Comparison of ENCODE assay signal across 1 cellular context in genomic region chr9:78406933-78407332, GRCh38.
TF ChIP-seq lines count a peak whose summit lies in the region.

No MANE protein-coding gene starts in this region.

TF ChIP-seq in HepG2, 621 proteins besides CTCF, POLR2A, EP300 and RAD21 (continued from another document and continues in another):
- TF ChIP-seq ZUFSP (CRISPR knock-in tag; IDR thresholded peaks at IDR 0.05; ENCODE audit: borderline replicate concordance) (no peak), ZNF704 (CRISPR knock-in tag; IDR thresholded peaks at IDR 0.05; ENCODE audit: borderline replicate concordance) (no peak), ZBTB7B (CRISPR knock-in tag; IDR thresholded peaks at IDR 0.05) (no peak), HDAC2 (CRISPR knock-in tag; IDR thresholded peaks at IDR 0.05) (peak; percentile 80), MYNN (CRISPR knock-in tag; IDR thresholded peaks at IDR 0.05; ENCODE audit: low read depth) (no peak), AKNA (CRISPR knock-in tag; IDR thresholded peaks at IDR 0.05; ENCODE audit: borderline replicate concordance) (no peak), ZSCAN12 (CRISPR knock-in tag; IDR thresholded peaks at IDR 0.05) (no peak), ZNF224 (CRISPR knock-in tag; IDR thresholded peaks at IDR 0.05) (no peak), KMT2B (CRISPR knock-in tag; IDR thresholded peaks at IDR 0.05) (peak; percentile 25; the same call in 1 of the 2 replicates), PRDM4 (CRISPR knock-in tag; IDR thresholded peaks at IDR 0.05; ENCODE audit: borderline replicate concordance) (no peak), ZNF747 (CRISPR knock-in tag; IDR thresholded peaks at IDR 0.05; ENCODE audit: borderline replicate concordance) (no peak), JUN (CRISPR knock-in tag; IDR thresholded peaks at IDR 0.05) (no peak), SKI (IDR thresholded peaks at IDR 0.05; ENCODE audit: partially characterized antibody) (peak; percentile 43), MTERF4 (CRISPR knock-in tag; IDR thresholded peaks at IDR 0.05) (no peak), HINFP (CRISPR knock-in tag; IDR thresholded peaks at IDR 0.05; ENCODE audit: low read depth) (no peak), ZNF530 (CRISPR knock-in tag; IDR thresholded peaks at IDR 0.05; ENCODE audit: low read depth) (no peak), ZNF576 (CRISPR knock-in tag; IDR thresholded peaks at IDR 0.05) (no peak), CEBPG (CRISPR knock-in tag; IDR thresholded peaks at IDR 0.05) (peak; percentile 79), ZNF614 (CRISPR knock-in tag; IDR thresholded peaks at IDR 0.05; ENCODE audit: borderline replicate concordance) (no peak), ZNF124 (CRISPR knock-in tag; IDR thresholded peaks at IDR 0.05) (0 out of 2 replicates have a peak, but pooled peaks have one; percentile 62), GMEB2 (CRISPR knock-in tag; IDR thresholded peaks at IDR 0.05; ENCODE audit: low read depth) (no peak), ZFP62 (CRISPR knock-in tag; IDR thresholded peaks at IDR 0.05) (no peak), RBAK (CRISPR knock-in tag; IDR thresholded peaks at IDR 0.05) (no peak), ZBTB33 (CRISPR knock-in tag; IDR thresholded peaks at IDR 0.05) (peak; percentile 29; the same call in 1 of the 2 replicates), CSRNP1 (CRISPR knock-in tag; IDR thresholded peaks at IDR 0.05) (no peak), MAFK (conservative IDR thresholded peaks at IDR 0.05 in 1 of 2, IDR thresholded peaks at IDR 0.05 in 1 of 2; ENCODE audit: low read length in 2 of 2) (no peak), ZGPAT (CRISPR knock-in tag; IDR thresholded peaks at IDR 0.05) (0 out of 2 replicates have a peak, but pooled peaks have one; percentile 49), TBP (CRISPR knock-in tag; IDR thresholded peaks at IDR 0.05) (no peak), REPIN1 (CRISPR knock-in tag; IDR thresholded peaks at IDR 0.05; ENCODE audit: borderline replicate concordance, low read depth) (peak; percentile 40; the same call in 1 of the 2 replicates), ZNF484 (CRISPR knock-in tag; IDR thresholded peaks at IDR 0.05; ENCODE audit: borderline replicate concordance, low read depth) (no peak), DNMT3B (CRISPR knock-in tag; conservative IDR thresholded peaks at IDR 0.05) (no peak), ZNF574 (CRISPR knock-in tag; IDR thresholded peaks at IDR 0.05) (peak; percentile 46; the same call in 1 of the 2 replicates)
